ENCODE assay signal across 12 cellular contexts in the genomic region with DNA sequence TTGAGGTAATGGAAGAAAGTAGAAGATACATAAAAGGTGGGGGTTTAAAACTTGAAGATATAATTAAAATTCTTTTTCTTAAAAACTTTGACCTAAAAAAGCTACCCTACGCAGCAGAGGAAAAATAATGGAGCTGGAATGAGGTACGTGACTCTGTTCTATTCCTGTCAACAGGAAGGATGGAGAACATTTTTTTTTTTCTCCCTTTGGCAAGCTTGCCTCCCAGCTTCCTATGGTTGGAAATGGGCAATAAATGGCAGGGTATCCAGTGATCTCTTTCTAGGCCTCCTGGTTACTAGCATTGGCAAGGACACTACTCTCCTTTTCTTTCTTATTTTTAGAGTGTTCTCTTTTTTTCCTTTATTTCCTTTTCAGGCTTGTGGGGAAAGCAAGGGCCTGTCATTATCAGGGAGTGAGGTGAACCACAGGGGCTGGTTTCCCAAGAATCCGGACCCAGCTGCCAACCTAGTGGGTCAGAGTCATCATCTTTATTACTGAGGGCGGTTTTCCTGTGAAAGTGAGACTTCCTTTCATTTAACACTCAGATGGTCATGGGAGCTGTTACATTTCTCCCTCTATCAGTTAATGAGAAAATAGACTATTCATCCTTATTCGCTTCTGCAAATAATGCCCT.
DNase-seq lines count a peak whose midpoint lies in the region; ATAC-seq and TF ChIP-seq lines count a peak whose summit lies in the region.
"Had no signal": no experiment of that assay in that cellular context is flagged by ENCODE, and none has a peak within 500 bp of the region (broad histone marks: within the 10 kb centered on the region; RNA-seq: fewer than 3 reads in every experiment).

No MANE protein-coding gene starts in this region.

- no peak overlapping the region for H3K4me3 ChIP-seq in fibroblast of villous mesenchyme (ENCODE audit: low read depth, low read length)

- no peak overlapping the region for H3K27ac Mint-ChIP-seq in activated naive CD4-positive, alpha-beta T cell treated with anti-CD3 and anti-CD28 coated beads, Interleukin-2, amount 10 ng/mL, durations not matched to agents 7 days and 5 days
- H3K27ac Mint-ChIP-seq: activated naive CD8-positive, alpha-beta T cell; CD4-positive, CD25-positive, alpha-beta regulatory T cell had no signal

- H3K4me1 Mint-ChIP-seq in activated naive CD4-positive, alpha-beta T cell treated with anti-CD3 and anti-CD28 coated beads, Interleukin-2, amount 10 ng/mL, durations not matched to agents 7 days and 5 days: peaks cover 16% of the 10 kb centered on the region

- peak; percentile 68 for DNase-seq in Daoy (ENCODE audit: low read depth)
- peak; percentile 17 for DNase-seq in NOMO-1 treated with DMSO at 0.1 percent for 48 hours (lab: John Stamatoyannopoulos, UW; ENCODE audit: unreplicated experiment)
- peak; percentile 69 for DNase-seq in fibroblast of villous mesenchyme (ENCODE audit: low read depth)
- DNase-seq in omental fat pad (ENCODE audit: low spot score): no peak
- no peak for DNase-seq in iPS-NIHi11 (ENCODE audit: low spot score)
- no peak for DNase-seq in activated naive CD4-positive, alpha-beta T cell treated with anti-CD3 and anti-CD28 coated beads, Interleukin-2, amount 10 ng/mL, durations not matched to agents 7 days and 5 days
- DNase-seq: CD4-positive, CD25-positive, alpha-beta regulatory T cell; NCI-H1092; NCI-H69 had no signal

- peak; percentile 57 for ATAC-seq in omental fat pad (ENCODE audit: low FRiP score)
- ATAC-seq in GM18909 (IDR thresholded peaks at IDR 0.05; ENCODE audit: poor library complexity, unreplicated experiment): no peak
- ATAC-seq in GM19351 (IDR thresholded peaks at IDR 0.05; ENCODE audit: unreplicated experiment): no peak

- H3K36me3 Mint-ChIP-seq in activated naive CD4-positive, alpha-beta T cell treated with anti-CD3 and anti-CD28 coated beads, Interleukin-2, amount 10 ng/mL, durations not matched to agents 7 days and 5 days: no peaks in the 10 kb centered on the region
- H3K36me3 Mint-ChIP-seq: CD4-positive, CD25-positive, alpha-beta regulatory T cell had no signal

- H3K9me3 Mint-ChIP-seq in activated naive CD4-positive, alpha-beta T cell treated with anti-CD3 and anti-CD28 coated beads, Interleukin-2, amount 10 ng/mL, durations not matched to agents 7 days and 5 days: no peaks in the 10 kb centered on the region

- H3K4me3 Mint-ChIP-seq in activated naive CD4-positive, alpha-beta T cell treated with anti-CD3 and anti-CD28 coated beads, Interleukin-2, amount 10 ng/mL, durations not matched to agents 7 days and 5 days: no peak overlapping the region
- H3K4me3 Mint-ChIP-seq: activated naive CD8-positive, alpha-beta T cell; CD4-positive, CD25-positive, alpha-beta regulatory T cell had no signal

- H3K27me3 Mint-ChIP-seq in activated naive CD4-positive, alpha-beta T cell treated with anti-CD3 and anti-CD28 coated beads, Interleukin-2, amount 10 ng/mL, durations not matched to agents 7 days and 5 days: no peaks in the 10 kb centered on the region
- H3K27me3 Mint-ChIP-seq: activated naive CD8-positive, alpha-beta T cell; CD4-positive, CD25-positive, alpha-beta regulatory T cell had no signal

- TF ChIP-seq CTCF in fibroblast of villous mesenchyme (IDR thresholded peaks at IDR 0.05; ENCODE audit: insufficient read depth, low read depth, low read length): no peak
- TF ChIP-seq CTCF in omental fat pad (IDR thresholded peaks at IDR 0.05): no peak

- CTCF ChIA-PET in activated naive CD4-positive, alpha-beta T cell treated with anti-CD3 and anti-CD28 coated beads, Interleukin-2, amount 10 ng/mL, durations not matched to agents 7 days and 5 days (lab: Charles Lee): interaction anchor here (0.9 kb wide), 1 partner anchor 39 kb away, joined by 4 read pairs; no protein-coding TSS in a partner anchor

Comparison
In these comparisons a context has a peak if more than half of its experiments do, and no peak if none do; other contexts are left out.
1. DNase-seq: peak in Daoy (single experiment), NOMO-1 treated with DMSO at 0.1 percent for 48 hours (single experiment) and fibroblast of villous mesenchyme (single experiment); none in omental fat pad (single experiment), iPS-NIHi11 (single experiment) and activated naive CD4-positive, alpha-beta T cell treated with anti-CD3 and anti-CD28 coated beads, Interleukin-2, amount 10 ng/mL, durations not matched to agents 7 days and 5 days (single experiment).